12 cellular contexts compared by ENCODE assay signal in genomic region chr19:14115761-14116160, GRCh38. TPM values are rescaled to one million over a fixed set of nuclear protein-coding genes. Genes with fewer than 3 reads are reported as not detected.
A peak's percentile ranks its signal among the peaks of the same experiment; 100 is the strongest.
DNase-seq lines count a peak whose midpoint lies in the region; ATAC-seq, FAIRE-seq and TF ChIP-seq lines count a peak whose summit lies in the region.
"Had no signal": no experiment of that assay in that cellular context is flagged by ENCODE, and none has a peak within 500 bp of the region (broad histone marks: within the 10 kb centered on the region; RNA-seq: fewer than 3 reads in every experiment).

No MANE protein-coding gene starts in this region.

- no peak overlapping the region for H2AFZ ChIP-seq in GM12878 (ENCODE audit: control insufficient read depth, low read depth, low read length)

- SMC1A ChIA-PET in GM12878 (lab: Charles Lee; ENCODE audit: uncharacterized antibody, unreplicated experiment): interaction anchor here (0.7 to 3.0 kb wide), 8 partner anchors 12 to 248 kb away, joined by 3 to 14 read pairs (median 5); partner anchors contain the start of genes ASF1B and MISP3

- no peak for FAIRE-seq in GM12878 (lab: Jason Lieb, UNC)

- no TSS peak for BruUV-seq in GM12878 (replicated peaks; lab: Mats Ljungman, UMichigan)

- no peak for TF ChIP-seq CTCF in GM12878 (IDR thresholded peaks at IDR 0.05 in 2 of 3, conservative IDR thresholded peaks at IDR 0.05 in 1 of 3; ENCODE audit: control insufficient read depth in 2 of 3, extremely low read depth in 1 of 3, insufficient read depth in 1 of 3, low read depth in 3 of 3, low read length in 3 of 3)
- no peak for TF ChIP-seq CTCF in type B pancreatic cell (conservative IDR thresholded peaks at IDR 0.05)

- POLR2A ChIA-PET in GM12878 (lab: Charles Lee): interaction anchor here (0.5 to 2.0 kb wide), 5 partner anchors 19 to 266 kb away, joined by 3 to 7 read pairs (median 3); partner anchors contain the start of genes ADGRE5 and ASF1B

- 69% methylated on average over 5 of the region's 5 CpGs for WGBS in GM12878 (ENCODE audit: insufficient coverage, insufficient replicate concordance, low lambda C conversion rate, missing lambda C conversion rate)

- H3K4me1 Mint-ChIP-seq in activated naive CD4-positive, alpha-beta T cell treated with anti-CD3 and anti-CD28 coated beads, Interleukin-2, amount 10 ng/mL, durations not matched to agents 7 days and 5 days: peaks cover 62% of the 10 kb centered on the region
- peaks cover 28% of the 10 kb centered on the region for H3K4me1 Mint-ChIP-seq in type B pancreatic cell (ENCODE audit: unreplicated experiment)

- RAD21 ChIA-PET in GM12878 (lab: Charles Lee; ENCODE audit: unreplicated experiment): interaction anchor here (1.0 to 3.0 kb wide), 5 partner anchors 20 to 236 kb away, joined by 4 to 14 read pairs (median 8); partner anchors contain the start of gene ASF1B

- intact Hi-C loops in GM12878 (cut with micrococcal nuclease; ENCODE audit: unreplicated experiment): loop anchor here (5.0 kb wide), 1 partner anchor 33 kb away; no protein-coding TSS in a partner anchor

- no peak for TF ChIP-seq POLR2A in GM12878 (IDR thresholded peaks at IDR 0.05; ENCODE audit: low read depth, low read length)

- H3K27me3 Mint-ChIP-seq in activated naive CD4-positive, alpha-beta T cell treated with anti-CD3 and anti-CD28 coated beads, Interleukin-2, amount 10 ng/mL, durations not matched to agents 7 days and 5 days: no peaks in the 10 kb centered on the region
- H3K27me3 Mint-ChIP-seq in type B pancreatic cell: no peaks in the 10 kb centered on the region

- no peaks in the 10 kb centered on the region for H3K27me3 ChIP-seq in GM12878 (replicated peaks in 1 of 2; ENCODE audit: control insufficient read depth in 2 of 2, insufficient read depth in 2 of 2, low read length in 1 of 2)
- H3K27me3 ChIP-seq in muscle layer of duodenum (ENCODE audit: low read depth, low read length): no peaks in the 10 kb centered on the region

- H3K36me3 ChIP-seq in GM12878 (ENCODE audit: control insufficient read depth in 2 of 2, insufficient read depth in 2 of 2, low read length in 1 of 2) (peaks cover 0 to 2% of the 10 kb centered on the region in 2 experiments; a peak in 1 of 4 replicates), muscle layer of duodenum (ENCODE audit: control insufficient read depth in 1 of 2, insufficient read depth in 2 of 2, low read length in 2 of 2) (peaks cover 0 to 4% of the 10 kb centered on the region in 2 donors)

- no peak for ATAC-seq in GM12878
- ATAC-seq in GM18502 (IDR thresholded peaks at IDR 0.05; ENCODE audit: poor library complexity, unreplicated experiment): no peak

- H3K4me2 ChIP-seq in GM12878 (ENCODE audit: control insufficient read depth, insufficient read depth): peak overlapping the region; percentile 10; the same call in 1 of the 2 replicates

- H3K4me1 ChIP-seq in GM12878 (ENCODE audit: control insufficient read depth, insufficient read depth, low read length) (peaks cover 16% of the 10 kb centered on the region), muscle layer of duodenum (ENCODE audit: control insufficient read depth in 1 of 2, insufficient read depth in 2 of 2, low read length in 2 of 2) (peaks cover 45 to 74% of the 10 kb centered on the region in 2 donors)

- no peak overlapping the region for H3K27ac ChIP-seq in GM12878 (ENCODE audit: control insufficient read depth, insufficient read depth)
- peak overlapping the region; percentile 13 for H3K27ac ChIP-seq in muscle layer of duodenum (ENCODE audit: low read length)

- in situ Hi-C loops in GM12878 (cut with MboI): no loop called here

- no peak overlapping the region for H3K4me3 ChIP-seq in GM12878
- peak overlapping the region; percentile 84 to 92 for H3K4me3 ChIP-seq in muscle layer of duodenum (ENCODE audit: low read depth in 1 of 2, low read length in 2 of 2)

- no peak for TF ChIP-seq RAD21 in GM12878 (IDR thresholded peaks at IDR 0.05; ENCODE audit: insufficient read depth, low read depth, low read length)

- no peaks in the 10 kb centered on the region for H3K9me3 ChIP-seq in GM12878 (replicated peaks; ENCODE audit: control insufficient read depth, insufficient read depth, low read length)
- no peaks in the 10 kb centered on the region for H3K9me3 ChIP-seq in muscle layer of duodenum (ENCODE audit: control insufficient read depth in 1 of 2, low read length in 2 of 2)

- H4K20me1 ChIP-seq in GM12878 (ENCODE audit: control insufficient read depth, insufficient read depth): no peaks in the 10 kb centered on the region

- H3K36me3 Mint-ChIP-seq in activated naive CD4-positive, alpha-beta T cell treated with anti-CD3 and anti-CD28 coated beads, Interleukin-2, amount 10 ng/mL, durations not matched to agents 7 days and 5 days: peaks cover 10% of the 10 kb centered on the region
- no peaks in the 10 kb centered on the region for H3K36me3 Mint-ChIP-seq in type B pancreatic cell

- H3K4me3 Mint-ChIP-seq in activated naive CD4-positive, alpha-beta T cell treated with anti-CD3 and anti-CD28 coated beads, Interleukin-2, amount 10 ng/mL, durations not matched to agents 7 days and 5 days: peak overlapping the region; percentile 87
- H3K4me3 Mint-ChIP-seq in type B pancreatic cell: peak overlapping the region; percentile 97

- no peak overlapping the region for H3K9ac ChIP-seq in GM12878 (ENCODE audit: control insufficient read depth, insufficient read depth, low read length)

- CTCF ChIA-PET in activated naive CD4-positive, alpha-beta T cell treated with anti-CD3 and anti-CD28 coated beads, Interleukin-2, amount 10 ng/mL, durations not matched to agents 7 days and 5 days (lab: Charles Lee): interaction anchor here (1.0 to 4.2 kb wide), 10 partner anchors 20 to 235 kb away, joined by 3 to 31 read pairs (median 7); partner anchors contain the start of genes ASF1B and MISP3
- CTCF ChIA-PET in GM12878 (lab: Yijun Ruan, JAX): interaction anchor here (0.9 to 5.3 kb wide), 16 partner anchors 13 to 316 kb away, joined by 3 to 38 read pairs (median 7); partner anchors contain the start of genes ASF1B, C19orf67, MISP3 and PKN1

- no peak overlapping the region for H3K27ac Mint-ChIP-seq in activated naive CD4-positive, alpha-beta T cell treated with anti-CD3 and anti-CD28 coated beads, Interleukin-2, amount 10 ng/mL, durations not matched to agents 7 days and 5 days
- peak overlapping the region; percentile 18 for H3K27ac Mint-ChIP-seq in type B pancreatic cell

- H3K9me3 Mint-ChIP-seq in activated naive CD4-positive, alpha-beta T cell treated with anti-CD3 and anti-CD28 coated beads, Interleukin-2, amount 10 ng/mL, durations not matched to agents 7 days and 5 days: no peaks in the 10 kb centered on the region
- H3K9me3 Mint-ChIP-seq in type B pancreatic cell: no peaks in the 10 kb centered on the region

- no peak for TF ChIP-seq EP300 in GM12878 (IDR thresholded peaks at IDR 0.05; ENCODE audit: borderline replicate concordance in 1 of 2, control insufficient read depth in 1 of 2, low read depth in 2 of 2, low read length in 2 of 2)

- H3K79me2 ChIP-seq in GM12878 (ENCODE audit: control insufficient read depth, insufficient read depth, low read length): peaks cover 8% of the 10 kb centered on the region

- DNase-seq in activated naive CD4-positive, alpha-beta T cell treated with anti-CD3 and anti-CD28 coated beads, Interleukin-2, amount 10 ng/mL, durations not matched to agents 7 days and 5 days: no peak
- no peak for DNase-seq in activated naive CD4-positive, alpha-beta T cell treated with anti-CD3 and anti-CD28 coated beads, Interleukin-2, amount 50 U/mL, for 16 hours
- DNase-seq in GM12878 (ENCODE audit: low read depth, low spot score): no peak
- no peak for DNase-seq in type B pancreatic cell (ENCODE audit: extremely low spot score, unreplicated experiment)
- DNase-seq in NCI-H748 treated with DMSO at 0.1 percent for 48 hours (lab: John Stamatoyannopoulos, UW): no peak
- no peak for DNase-seq in Ammon's horn (ENCODE audit: low spot score)
- DNase-seq: activated CD4-positive, alpha-beta T cell treated with anti-CD3 and anti-CD28 coated beads for 1 hour; C1 segment of cervical spinal cord; dermis blood vessel endothelial cell; NCI-H524 treated with DMSO at 0.1 percent for 48 hours had no signal

RNA-seq across cellular contexts. Expression of gene PRKACA, which starts 1.8 kb away (rescaled TPM):
- total RNA-seq in GM12878 (2013; cell fraction: nucleolus; rRNA removed): 11.5 and 11.6 TPM in 2 replicates
- total RNA-seq in GM12878 (2014; rRNA removed) (12.9 and 14.9 TPM in 2 replicates), GM12878 (2014; rRNA removed; fragmentation: Illumina TruSeq; extraction: Trizol) (10.4 and 11.2 TPM in 2 replicates), GM12878 (2021) (67.7 and 68.5 TPM in 2 replicates), type B pancreatic cell (ENCODE audit: low replicate concordance) (55.3 and 88.1 TPM in 2 replicates)
- polyA plus RNA-seq in GM12878 (2011; ENCODE audit: low read depth): 26.1 TPM
- polyA plus RNA-seq in GM12878 (2011; rRNA removed) (10.6 and 11.9 TPM in 2 replicates), GM12878 (2014; fragmentation: Illumina TruSeq; extraction: Trizol) (44.3 and 56.8 TPM in 2 replicates), GM12878 (2014; fragmentation: Nextera tagmentation; extraction: Ambion mirVana) (1 to 10 TPM in 1 of 2 experiments, under 1 TPM in 1; 0.53 to 1.3 TPM), GM12878 (2014; rRNA removed) (40.8 and 46.1 TPM in 2 replicates), GM12878 (2016; fragmentation: Nextera tagmentation; extraction: Ambion mirVana) (1 to 10 TPM; 3.3 to 3.5 TPM)
- 23.1 and 25.8 TPM in 2 replicates for polyA plus RNA-seq in GM12878 (2011; cell fraction: cytosol; rRNA removed)
- 9.5 and 16.8 TPM in 2 replicates for polyA plus RNA-seq in GM12878 (2011; cell fraction: nucleus; rRNA removed)
- 28.6 and 38.0 TPM in 2 replicates for polyA plus RNA-seq in GM12878 (2012)
- 17.0 and 23.7 TPM in 2 replicates for polyA minus RNA-seq in GM12878 (2011; rRNA and poly(A)+ RNA removed)
- 11.2 and 15.5 TPM in 2 replicates for polyA minus RNA-seq in GM12878 (2011; cell fraction: cytosol; rRNA and poly(A)+ RNA removed)
- 5.1 and 9.7 TPM in 2 replicates for polyA minus RNA-seq in GM12878 (2011; cell fraction: nucleus; rRNA and poly(A)+ RNA removed)

RNA-seq across cellular contexts. Expression of gene ASF1B, which starts 20.6 kb away (rescaled TPM):
- 2.5 and 2.9 TPM in 2 replicates for total RNA-seq in GM12878 (2013; cell fraction: nucleolus; rRNA removed)
- total RNA-seq in GM12878 (2014; rRNA removed): 123 and 132 TPM in 2 replicates
- 50.4 and 53.8 TPM in 2 replicates for total RNA-seq in GM12878 (2014; rRNA removed; fragmentation: Illumina TruSeq; extraction: Trizol)
- 95.3 and 95.6 TPM in 2 replicates for total RNA-seq in GM12878 (2021)
- 27.5 TPM for polyA plus RNA-seq in GM12878 (2011; ENCODE audit: low read depth)
- polyA plus RNA-seq in GM12878 (2011; rRNA removed): 34.9 and 57.1 TPM in 2 replicates
- polyA plus RNA-seq in GM12878 (2011; cell fraction: cytosol; rRNA removed): 67.2 and 86.4 TPM in 2 replicates
- polyA plus RNA-seq in GM12878 (2011; cell fraction: nucleus; rRNA removed): 31.1 and 37.8 TPM in 2 replicates
- polyA plus RNA-seq in GM12878 (2012): 47.4 and 61.6 TPM in 2 replicates
- polyA plus RNA-seq in GM12878 (2014; fragmentation: Illumina TruSeq; extraction: Trizol): 62.9 and 85.2 TPM in 2 replicates
- 10 to 100 TPM; 10.4 to 23.1 TPM for polyA plus RNA-seq in GM12878 (2014; fragmentation: Nextera tagmentation; extraction: Ambion mirVana)
- polyA plus RNA-seq in GM12878 (2014; rRNA removed): 103 and 115 TPM in 2 replicates
- polyA plus RNA-seq in GM12878 (2016; fragmentation: Nextera tagmentation; extraction: Ambion mirVana): 100 to 1,000 TPM; 190 to 217 TPM
- 30.4 and 50.9 TPM in 2 replicates for polyA minus RNA-seq in GM12878 (2011; rRNA and poly(A)+ RNA removed)
- 26.6 and 27.8 TPM in 2 replicates for polyA minus RNA-seq in GM12878 (2011; cell fraction: cytosol; rRNA and poly(A)+ RNA removed)
- 9.8 and 15.9 TPM in 2 replicates for polyA minus RNA-seq in GM12878 (2011; cell fraction: nucleus; rRNA and poly(A)+ RNA removed)
- total RNA-seq in type B pancreatic cell (ENCODE audit: low replicate concordance): 14.8 and 27.4 TPM in 2 replicates

RNA-seq across cellular contexts. Expression of gene SAMD1, which starts 25.2 kb away (rescaled TPM):
- 9.9 and 11.1 TPM in 2 replicates for total RNA-seq in GM12878 (2013; cell fraction: nucleolus; rRNA removed)
- total RNA-seq in GM12878 (2014; rRNA removed): 35.0 and 41.4 TPM in 2 replicates
- 20.7 and 22.7 TPM in 2 replicates for total RNA-seq in GM12878 (2014; rRNA removed; fragmentation: Illumina TruSeq; extraction: Trizol)
- 71.7 and 74.5 TPM in 2 replicates for total RNA-seq in GM12878 (2021)
- polyA plus RNA-seq in GM12878 (2011; ENCODE audit: low read depth): 12.1 TPM
- polyA plus RNA-seq in GM12878 (2011; rRNA removed): 9.6 and 15.9 TPM in 2 replicates
- polyA plus RNA-seq in GM12878 (2011; cell fraction: cytosol; rRNA removed): 25.3 and 28.7 TPM in 2 replicates
- polyA plus RNA-seq in GM12878 (2011; cell fraction: nucleus; rRNA removed): 114 and 178 TPM in 2 replicates
- 23.2 and 27.9 TPM in 2 replicates for polyA plus RNA-seq in GM12878 (2012)
- 16.2 and 27.8 TPM in 2 replicates for polyA plus RNA-seq in GM12878 (2014; fragmentation: Illumina TruSeq; extraction: Trizol)
- 1 to 10 TPM; 3.0 to 5.4 TPM for polyA plus RNA-seq in GM12878 (2014; fragmentation: Nextera tagmentation; extraction: Ambion mirVana)
- 39.3 and 50.7 TPM in 2 replicates for polyA plus RNA-seq in GM12878 (2014; rRNA removed)
- polyA plus RNA-seq in GM12878 (2016; fragmentation: Nextera tagmentation; extraction: Ambion mirVana): 1 to 10 TPM; 5.9 to 6.3 TPM
- polyA minus RNA-seq in GM12878 (2011; rRNA and poly(A)+ RNA removed): 5.1 and 13.5 TPM in 2 replicates
- 17.4 and 18.0 TPM in 2 replicates for polyA minus RNA-seq in GM12878 (2011; cell fraction: cytosol; rRNA and poly(A)+ RNA removed)
- 3.3 and 7.6 TPM in 2 replicates for polyA minus RNA-seq in GM12878 (2011; cell fraction: nucleus; rRNA and poly(A)+ RNA removed)
- total RNA-seq in type B pancreatic cell (ENCODE audit: low replicate concordance): 42.7 and 55.9 TPM in 2 replicates

RNA-seq across cellular contexts. Expression of gene C19orf67, which starts 30.2 kb away (rescaled TPM):
- total RNA-seq in GM12878 (2013; cell fraction: nucleolus; rRNA removed): 1.4 TPM in 1 of 2 replicates, not detected in the other
- not detected in 2 replicates for total RNA-seq in GM12878 (2014; rRNA removed)
- not detected in 2 replicates for total RNA-seq in GM12878 (2014; rRNA removed; fragmentation: Illumina TruSeq; extraction: Trizol)
- not detected in 2 replicates for total RNA-seq in GM12878 (2021)
- not detected for polyA plus RNA-seq in GM12878 (2011; ENCODE audit: low read depth)
- not detected in 2 replicates for polyA plus RNA-seq in GM12878 (2011; rRNA removed)
- not detected in 2 replicates for polyA plus RNA-seq in GM12878 (2011; cell fraction: cytosol; rRNA removed)
- polyA plus RNA-seq in GM12878 (2011; cell fraction: nucleus; rRNA removed): 0.27 and 0.35 TPM in 2 replicates
- 0.10 TPM in 1 of 2 replicates, not detected in the other for polyA plus RNA-seq in GM12878 (2012)
- not detected in 2 replicates for polyA plus RNA-seq in GM12878 (2014; fragmentation: Illumina TruSeq; extraction: Trizol)
- polyA plus RNA-seq in GM12878 (2014; fragmentation: Nextera tagmentation; extraction: Ambion mirVana): not detected
- not detected in 2 replicates for polyA plus RNA-seq in GM12878 (2014; rRNA removed)
- under 1 TPM in 1 of 2 experiments, not detected in 1; 0.14 TPM for polyA plus RNA-seq in GM12878 (2016; fragmentation: Nextera tagmentation; extraction: Ambion mirVana)
- not detected in 2 replicates for polyA minus RNA-seq in GM12878 (2011; rRNA and poly(A)+ RNA removed)
- polyA minus RNA-seq in GM12878 (2011; cell fraction: cytosol; rRNA and poly(A)+ RNA removed): not detected in 2 replicates
- 0.36 and 0.67 TPM in 2 replicates for polyA minus RNA-seq in GM12878 (2011; cell fraction: nucleus; rRNA and poly(A)+ RNA removed)
- total RNA-seq in type B pancreatic cell (ENCODE audit: low replicate concordance): not detected in 2 replicates
- total RNA-seq: dermis blood vessel endothelial cell had no signal

RNA-seq across cellular contexts. Expression of gene MISP3, which starts 43.2 kb away (rescaled TPM):
- 1.8 and 2.4 TPM in 2 replicates for total RNA-seq in GM12878 (2013; cell fraction: nucleolus; rRNA removed)
- total RNA-seq in GM12878 (2014; rRNA removed) (0.90 and 0.93 TPM in 2 replicates), GM12878 (2014; rRNA removed; fragmentation: Illumina TruSeq; extraction: Trizol) (0.51 and 0.63 TPM in 2 replicates), GM12878 (2021) (1.2 and 1.7 TPM in 2 replicates), type B pancreatic cell (ENCODE audit: low replicate concordance) (3.1 and 3.6 TPM in 2 replicates)
- not detected for polyA plus RNA-seq in GM12878 (2011; ENCODE audit: low read depth)
- polyA plus RNA-seq in GM12878 (2011; rRNA removed) (0.56 and 0.98 TPM in 2 replicates), GM12878 (2014; fragmentation: Illumina TruSeq; extraction: Trizol) (0.46 TPM in 2 replicates), GM12878 (2014; fragmentation: Nextera tagmentation; extraction: Ambion mirVana) (under 1 TPM; 0.07 to 0.11 TPM), GM12878 (2014; rRNA removed) (1.4 and 1.7 TPM in 2 replicates), GM12878 (2016; fragmentation: Nextera tagmentation; extraction: Ambion mirVana) (under 1 TPM; 0.52 to 0.66 TPM)
- polyA plus RNA-seq in GM12878 (2011; cell fraction: cytosol; rRNA removed): 1.4 and 1.8 TPM in 2 replicates
- polyA plus RNA-seq in GM12878 (2011; cell fraction: nucleus; rRNA removed): 6.0 TPM in 2 replicates
- 0.89 and 1.0 TPM in 2 replicates for polyA plus RNA-seq in GM12878 (2012)
- 0.15 and 0.41 TPM in 2 replicates for polyA minus RNA-seq in GM12878 (2011; rRNA and poly(A)+ RNA removed)
- not detected in 2 replicates for polyA minus RNA-seq in GM12878 (2011; cell fraction: cytosol; rRNA and poly(A)+ RNA removed)
- 1.2 and 2.5 TPM in 2 replicates for polyA minus RNA-seq in GM12878 (2011; cell fraction: nucleus; rRNA and poly(A)+ RNA removed)
